ENCODE assay signal across 23 cellular contexts in the genomic region with DNA sequence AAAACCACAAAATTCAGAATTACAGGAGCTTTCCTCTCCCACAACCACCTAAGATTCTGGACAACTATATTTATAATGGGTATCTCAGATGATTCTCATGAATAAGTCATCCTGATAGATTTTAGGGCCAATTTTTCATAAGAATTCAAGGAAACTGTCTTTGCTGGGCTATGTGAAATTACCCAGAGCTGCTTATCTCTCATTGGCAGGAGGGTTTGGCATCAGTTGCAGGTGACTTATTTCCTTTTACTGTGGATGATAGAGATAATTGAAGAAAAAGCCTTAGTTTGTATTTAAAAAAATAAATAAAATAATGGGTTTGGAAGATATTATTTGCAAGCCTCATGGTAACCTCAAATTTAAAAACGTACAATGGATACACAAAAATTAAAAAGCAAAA.
"Had no signal": no experiment of that assay in that cellular context is flagged by ENCODE, and none has a peak within 500 bp of the region (broad histone marks: within the 10 kb centered on the region; RNA-seq: fewer than 3 reads in every experiment).

No MANE protein-coding gene starts in this region.

- DNase-seq: KBM-7, NCI-H1092, NCI-H1105 treated with DMSO at 0.1 percent for 48 hours, NCI-H1417 treated with DMSO at 0.1 percent for 48 hours, NCI-H146, NCI-H1694 treated with DMSO at 0.1 percent for 48 hours, NCI-H1930, NCI-H2081, NCI-H2107, NCI-H226, NCI-H446, NCI-H510A, NCI-H524 treated with DMSO at 0.1 percent for 48 hours, NCI-H69, NCI-H774, PC-3, SHP77 treated with DMSO at 0.1 percent for 48 hours, SJCRH30 had no signal

- H3K36me3 ChIP-seq: SJCRH30 had no signal

- H3K4me3 Mint-ChIP-seq: IgD-negative memory B cell had no signal

- H3K27ac ChIP-seq: HL-60, RWPE1, SJCRH30 had no signal

- H3K9me3 ChIP-seq: SJCRH30 had no signal

- H3K27me3 Mint-ChIP-seq: IgD-negative memory B cell had no signal

- ATAC-seq: Panc1, PC-3 had no signal

- H3K4me3 ChIP-seq: SJCRH30 had no signal

- H3K27me3 ChIP-seq: SJCRH30 had no signal

- H3K4me1 ChIP-seq: SJCRH30 had no signal

- H3K4me1 Mint-ChIP-seq: IgD-negative memory B cell had no signal

- FAIRE-seq: HTR-8/SVneo had no signal

- H3K27ac Mint-ChIP-seq: IgD-negative memory B cell had no signal
